Comparison of ENCODE assay signal across 8 cellular contexts in genomic region chr7:94003446-94004023, GRCh38. TPM values are rescaled to one million over a fixed set of nuclear protein-coding genes. Genes with fewer than 3 reads are reported as not detected.
DNase-seq lines count a peak whose midpoint lies in the region; ATAC-seq and TF ChIP-seq lines count a peak whose summit lies in the region.

No MANE protein-coding gene starts in this region.

- H3K4me2 ChIP-seq in mammary epithelial cell (ENCODE audit: insufficient read depth, low read depth, low read length) = peak overlapping the region; percentile 82

- H3K27ac ChIP-seq in mammary epithelial cell (ENCODE audit: insufficient read depth, low read depth, low read length) (peak overlapping the region; percentile 79), left lung (peak overlapping the region; percentile 85 to 90), thymus (ENCODE audit: low read depth) (peak overlapping the region; percentile 92)

- TSS peak; percentile 70 for BruUV-seq in mammary epithelial cell (replicated peaks; lab: Mats Ljungman, UMichigan)

- CTCF ChIA-PET in mammary epithelial cell (lab: Charles Lee; ENCODE audit: low non-redundant PET) = no interaction called here

- TF ChIP-seq CTCF in mammary epithelial cell (conservative IDR thresholded peaks at IDR 0.05 in 1 of 2, IDR thresholded peaks at IDR 0.05 in 1 of 2; ENCODE audit: extremely low read depth in 1 of 2, insufficient read depth in 1 of 2, low read depth in 1 of 2, low read length in 2 of 2) = no peak
- no peak for TF ChIP-seq CTCF in left lung (IDR thresholded peaks at IDR 0.05)

- intact Hi-C loops in mammary epithelial cell (cut with micrococcal nuclease) (loop anchor here (1.0 to 10.0 kb wide), 3 partner anchors 53 to 99 kb away; partner anchors contain the start of gene GNGT1), left lung (cut with DNase I) (no loop called here)

- H3K9me3 ChIP-seq in mammary epithelial cell (replicated peaks; ENCODE audit: insufficient read depth, low read length) (no peaks in the 10 kb centered on the region), left lung (no peaks in the 10 kb centered on the region), thymus (ENCODE audit: control insufficient read depth) (no peaks in the 10 kb centered on the region)

- peak; percentile 13 for DNase-seq in activated naive CD4-positive, alpha-beta T cell treated with Interleukin-2 at 50 U/mL for 16 hours
- DNase-seq in activated naive CD4-positive, alpha-beta T cell treated with anti-CD3 and anti-CD28 coated beads, Interleukin-2, amount 50 U/mL, for 16 hours = no peak
- DNase-seq in NCI-H2029 (lab: John Stamatoyannopoulos, UW) = peak; percentile 3
- peak; percentile 22 for DNase-seq in mammary epithelial cell
- DNase-seq in left lung = no peak
- DNase-seq in glomerular visceral epithelial cell (ENCODE audit: extremely low spot score) = no peak

- peak overlapping the region; percentile 98 for H2AFZ ChIP-seq in mammary epithelial cell (ENCODE audit: low read depth, low read length)

- dilution Hi-C loops in mammary epithelial cell (cut with HindIII; ENCODE audit: low sequenced_read_pairs) = no loop called here

- H3K4me1 ChIP-seq in mammary epithelial cell (ENCODE audit: insufficient read depth, low read length) (no peaks in the 10 kb centered on the region), left lung (peaks cover 0 to 14% of the 10 kb centered on the region in 2 donors), thymus (ENCODE audit: control insufficient read depth, insufficient read depth, low read length) (peaks cover 4% of the 10 kb centered on the region)

- peaks cover 36% of the 10 kb centered on the region for H3K79me2 ChIP-seq in mammary epithelial cell (ENCODE audit: insufficient read depth, low read length)

- H3K27me3 ChIP-seq in mammary epithelial cell (ENCODE audit: insufficient read depth, low read length) (no peaks in the 10 kb centered on the region), left lung (peaks cover 6 to 20% of the 10 kb centered on the region in 2 donors), thymus (ENCODE audit: control insufficient read depth, insufficient read depth) (no peaks in the 10 kb centered on the region)

- H3K4me3 ChIP-seq in mammary epithelial cell (replicated peaks in 1 of 3; ENCODE audit: insufficient read depth in 1 of 3, low read depth in 2 of 3, low read length in 3 of 3) (peak overlapping the region; percentile 71 to 79 (median 74)), left lung (peak overlapping the region; percentile 69 to 76), thymus (ENCODE audit: low read length) (peak overlapping the region; percentile 92)

- peak overlapping the region; percentile 94 for H3K9ac ChIP-seq in mammary epithelial cell (ENCODE audit: insufficient read depth, low read length)

- no peaks in the 10 kb centered on the region for H4K20me1 ChIP-seq in mammary epithelial cell (ENCODE audit: insufficient read depth, low read length)

- ATAC-seq in HG02610 (IDR thresholded peaks at IDR 0.05; ENCODE audit: unreplicated experiment) (peak; percentile 20), left lung (peak; percentile 66)

- WGBS in mammary epithelial cell (ENCODE audit: low coverage, missing lambda C conversion rate) = 4% methylated on average over 11 of the region's 16 CpGs
- 10% methylated on average over 16 of the region's 16 CpGs for WGBS in thymus

- in situ Hi-C loops in mammary epithelial cell (cut with MboI; ENCODE audit: low sequenced_read_pairs in 2 of 2) = loop anchor here in 1 of 2 donors (10.0 kb wide), 1 partner anchor 61 kb away; no protein-coding TSS in a partner anchor

- H3K36me3 ChIP-seq in mammary epithelial cell (ENCODE audit: insufficient read depth, low read length) (no peaks in the 10 kb centered on the region), left lung (peaks cover 0 to 5% of the 10 kb centered on the region in 2 donors), thymus (ENCODE audit: control insufficient read depth, insufficient read depth) (peaks cover under 1% of the 10 kb centered on the region)

RNA-seq across cellular contexts. Expression of gene BET1, which starts 0.6 kb away (rescaled TPM):
- 10 to 100 TPM; 20.8 to 29.0 TPM for total RNA-seq in mammary epithelial cell
- polyA plus RNA-seq in mammary epithelial cell = 13.5 TPM
- polyA minus RNA-seq in mammary epithelial cell = 5.1 TPM
- 10 to 100 TPM; 22.0 to 30.3 TPM for total RNA-seq in left lung
- 39.5 TPM for polyA plus RNA-seq in thymus

Comparison
In these comparisons a context has a peak if more than half of its experiments do, and no peak if none do; other contexts are left out.
1. DNase-seq: peak in activated naive CD4-positive, alpha-beta T cell treated with Interleukin-2 at 50 U/mL for 16 hours (single experiment), NCI-H2029 (single experiment) and mammary epithelial cell (single experiment); none in activated naive CD4-positive, alpha-beta T cell treated with anti-CD3 and anti-CD28 coated beads, Interleukin-2, amount 50 U/mL, for 16 hours (single experiment), left lung (0 of 2) and glomerular visceral epithelial cell (single experiment).
2. Peak in every context shown above with its lines, with median percentiles within 50 percentile points of each other: H3K27ac ChIP-seq and H3K4me3 ChIP-seq.